23 cellular contexts compared by ENCODE assay signal in the genomic region with DNA sequence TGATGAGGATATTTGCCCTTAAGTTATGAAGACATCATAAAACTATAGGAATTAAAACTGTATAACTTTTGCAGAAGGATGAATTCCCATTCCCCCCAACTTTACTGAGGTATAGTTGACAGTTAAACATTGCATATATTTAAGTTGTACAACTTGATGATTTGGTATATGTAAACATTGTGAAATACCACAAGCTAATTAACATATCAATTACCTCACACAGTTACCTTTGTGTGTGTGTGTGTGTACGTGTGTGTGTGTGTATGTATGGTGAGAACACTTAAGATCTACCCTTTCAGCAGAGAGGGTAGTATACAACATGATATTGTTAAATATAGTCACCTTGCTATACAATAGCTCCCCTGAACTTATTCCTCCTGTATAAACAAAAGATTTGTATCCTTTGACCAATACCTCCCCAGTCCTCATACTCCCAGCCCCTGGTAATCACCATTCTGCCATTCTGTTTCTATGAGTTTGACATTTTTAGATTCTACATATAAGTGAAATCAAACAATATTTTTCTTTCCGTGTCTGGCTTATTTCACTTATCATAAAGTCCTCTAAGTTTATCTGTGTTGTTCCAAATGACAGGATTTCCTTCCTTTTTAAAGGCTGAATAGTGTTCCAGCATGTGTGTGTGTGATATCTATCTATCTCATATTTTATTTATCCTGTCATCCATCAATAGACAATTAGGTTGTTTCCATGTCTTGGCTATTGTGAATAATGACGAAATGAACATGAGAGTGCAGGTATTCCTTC. TPM values are rescaled to one million over a fixed set of nuclear protein-coding genes. Genes with fewer than 3 reads are reported as not detected.
DNase-seq lines count a peak whose midpoint lies in the region; ATAC-seq, FAIRE-seq and TF ChIP-seq lines count a peak whose summit lies in the region.
"Had no signal": no experiment of that assay in that cellular context is flagged by ENCODE, and none has a peak within 500 bp of the region (broad histone marks: within the 10 kb centered on the region; RNA-seq: fewer than 3 reads in every experiment).

No MANE protein-coding gene starts in this region.

- no peaks in the 10 kb centered on the region for H4K20me1 ChIP-seq in endothelial cell of umbilical vein (replicated peaks; ENCODE audit: control insufficient read depth, extremely low read depth, insufficient read depth, low read length)
- H4K20me1 ChIP-seq in GM23248 (ENCODE audit: insufficient read depth), result no peaks in the 10 kb centered on the region
- H4K20me1 ChIP-seq: BLaER1 had no signal

- BruUV-seq in endothelial cell of umbilical vein (replicated peaks; lab: Mats Ljungman, UMichigan), result no TSS peak

- in situ Hi-C loops in GM23248 (cut with MboI), result no loop called here

- ATAC-seq in A549 (no peak), HG03280 (IDR thresholded peaks at IDR 0.05; ENCODE audit: unreplicated experiment) (no peak)
- ATAC-seq: GM12878 had no signal

- TF ChIP-seq CTCF in A549 (IDR thresholded peaks at IDR 0.05) (no peak), bronchial epithelial cell (IDR thresholded peaks at IDR 0.05; ENCODE audit: insufficient read depth, low read length, severe bottlenecking) (no peak), endothelial cell of umbilical vein (IDR thresholded peaks at IDR 0.05; ENCODE audit: extremely low read depth in 1 of 2, insufficient read depth in 1 of 2, low read depth in 1 of 2, low read length in 2 of 2) (no peak), colonic mucosa (IDR thresholded peaks at IDR 0.05) (no peak)

- no peaks in the 10 kb centered on the region for H3K79me2 ChIP-seq in endothelial cell of umbilical vein (ENCODE audit: control insufficient read depth, insufficient read depth, low read length)
- no peaks in the 10 kb centered on the region for H3K79me2 ChIP-seq in GM23248 (ENCODE audit: insufficient read depth)

- dilution Hi-C loops in endothelial cell of umbilical vein (cut with MboI; ENCODE audit: extremely low pct_ligation_motif_present, low sequenced_read_pairs), result no loop called here

- no peak overlapping the region for H3K27ac ChIP-seq in A549
- no peak overlapping the region for H3K27ac ChIP-seq in endothelial cell of umbilical vein (ENCODE audit: insufficient read depth, low read depth, low read length)
- H3K27ac ChIP-seq in GM23248, result no peak overlapping the region
- H3K27ac ChIP-seq in colonic mucosa, result no peak overlapping the region
- H3K27ac ChIP-seq: BLaER1, C4-2B had no signal

- H3K27me3 ChIP-seq in bronchial epithelial cell (ENCODE audit: control insufficient read depth, insufficient read depth, low read length), result no peaks in the 10 kb centered on the region
- no peaks in the 10 kb centered on the region for H3K27me3 ChIP-seq in endothelial cell of umbilical vein (ENCODE audit: control insufficient read depth in 2 of 2, insufficient read depth in 2 of 2, low read length in 2 of 2)
- H3K27me3 ChIP-seq in GM23248 (replicated peaks; ENCODE audit: insufficient read depth), result no peaks in the 10 kb centered on the region
- H3K27me3 ChIP-seq in colonic mucosa, result no peaks in the 10 kb centered on the region
- H3K27me3 ChIP-seq: BLaER1 had no signal

- H3K4me2 ChIP-seq in A549, result no peak overlapping the region
- peak overlapping the region; percentile 32 for H3K4me2 ChIP-seq in endothelial cell of umbilical vein (ENCODE audit: insufficient read depth, low read length)
- no peak overlapping the region for H3K4me2 ChIP-seq in GM23248 (ENCODE audit: unreplicated experiment)
- H3K4me2 ChIP-seq: BLaER1 had no signal

- H3K4me3 ChIP-seq in A549, result no peak overlapping the region
- no peak overlapping the region for H3K4me3 ChIP-seq in bronchial epithelial cell (ENCODE audit: low read depth, low read length)
- H3K4me3 ChIP-seq in endothelial cell of umbilical vein (replicated peaks in 1 of 3; ENCODE audit: insufficient read depth in 1 of 3, low read depth in 1 of 3, low read length in 3 of 3), result no peak overlapping the region
- no peak overlapping the region for H3K4me3 ChIP-seq in GM23248
- H3K4me3 ChIP-seq in colonic mucosa, result no peak overlapping the region
- H3K4me3 ChIP-seq: BLaER1, GM12878, HAP-1 had no signal

- H3F3A ChIP-seq in GM23248 (ENCODE audit: insufficient read depth), result peaks cover 14% of the 10 kb centered on the region

- H3K9ac ChIP-seq in endothelial cell of umbilical vein (replicated peaks; ENCODE audit: extremely low read depth, insufficient read depth, low read length) (no peak overlapping the region), GM23248 (no peak overlapping the region), colonic mucosa (ENCODE audit: low read depth in 2 of 2, low read length in 2 of 2) (no peak overlapping the region)
- H3K9ac ChIP-seq: BLaER1 had no signal

- TF ChIP-seq EP300 in A549 (IDR thresholded peaks at IDR 0.05), result no peak

- H3K9me3 ChIP-seq in A549 (no peaks in the 10 kb centered on the region), endothelial cell of umbilical vein (replicated peaks; ENCODE audit: control insufficient read depth, insufficient read depth, low read length) (no peaks in the 10 kb centered on the region), GM23248 (ENCODE audit: low read depth) (no peaks in the 10 kb centered on the region), colonic mucosa (no peaks in the 10 kb centered on the region)
- H3K9me3 ChIP-seq: BLaER1, HAP-1 had no signal

- no peaks in the 10 kb centered on the region for H3K36me3 ChIP-seq in bronchial epithelial cell (ENCODE audit: control insufficient read depth, insufficient read depth, low read length)
- H3K36me3 ChIP-seq in endothelial cell of umbilical vein (ENCODE audit: control insufficient read depth in 2 of 2, extremely low read depth in 1 of 2, insufficient read depth in 2 of 2, low read length in 2 of 2), result no peaks in the 10 kb centered on the region
- H3K36me3 ChIP-seq in GM23248 (ENCODE audit: low read depth), result no peaks in the 10 kb centered on the region
- H3K36me3 ChIP-seq in colonic mucosa, result no peaks in the 10 kb centered on the region
- H3K36me3 ChIP-seq: BLaER1, HAP-1 had no signal

- POLR2A ChIA-PET in A549 (lab: Yijun Ruan, JAX), result no interaction called here
- POLR2A ChIA-PET in endothelial cell of umbilical vein (lab: Charles Lee), result no interaction called here

- H3K9me2 ChIP-seq in GM23248 (ENCODE audit: insufficient read depth), result no peaks in the 10 kb centered on the region

- intact Hi-C loops in endothelial cell of umbilical vein (cut with micrococcal nuclease) (loop anchor here (10.0 kb wide), 1 partner anchor 95 kb away; no protein-coding TSS in a partner anchor), colonic mucosa (cut with DNase I) (no loop called here)

- TF ChIP-seq POLR2A in A549 (IDR thresholded peaks at IDR 0.05; ENCODE audit: low read length) (no peak), endothelial cell of umbilical vein (IDR thresholded peaks at IDR 0.05; ENCODE audit: low read depth, low read length) (no peak)

- 42% methylated on average over 3 of the region's 3 CpGs for WGBS in A549 (ENCODE audit: missing lambda C conversion rate)
- WGBS in GM23248 (ENCODE audit: low coverage in 1 of 2, low lambda C conversion rate in 2 of 2, missing lambda C conversion rate in 2 of 2), 2 experiments, result 76 to 85% methylated on average over 3 of the region's 3 CpGs

- CTCF ChIA-PET in A549 (lab: Yijun Ruan, JAX), result interaction anchor here (2.8 to 4.1 kb wide), 2 partner anchors 9 to 268 kb away, joined by 17 to 20 read pairs; no protein-coding TSS in a partner anchor
- CTCF ChIA-PET in endothelial cell of umbilical vein (lab: Charles Lee), result interaction anchor here (1.0 kb wide), 1 partner anchor 262 kb away, joined by 3 read pairs; no protein-coding TSS in a partner anchor

- H3K4me1 ChIP-seq in A549 (peaks cover 13% of the 10 kb centered on the region; the same call in 2 of the 3 replicates), endothelial cell of umbilical vein (ENCODE audit: control insufficient read depth, extremely low read depth, insufficient read depth, low read length) (peaks cover 7% of the 10 kb centered on the region), GM23248 (ENCODE audit: insufficient read depth) (peaks cover 28% of the 10 kb centered on the region), colonic mucosa (no peaks in the 10 kb centered on the region)
- H3K4me1 ChIP-seq: BLaER1, HAP-1 had no signal

- DNase-seq in A549 (ENCODE audit: low read depth in 1 of 2, low spot score in 1 of 2) (no peak), bronchial epithelial cell (ENCODE audit: low read depth) (peak; percentile 75), endothelial cell of umbilical vein (ENCODE audit: low read depth, low spot score) (peak; percentile 70), pulmonary artery endothelial cell (ENCODE audit: low read depth, low spot score) (peak; percentile 29), GM23248 (no peak), colonic mucosa (no peak)
- DNase-seq: 8988T; CD4-positive, alpha-beta T cell; CD8-positive, alpha-beta memory T cell; DMS 273 treated with DMSO at 0.1 percent for 48 hours; DMS79; EL; GDM1; GOT3; HFFc6 had no signal

- FAIRE-seq in A549 (lab: Jason Lieb, UNC) (peak; percentile 88), bronchial epithelial cell (lab: Jason Lieb, UNC) (no peak), endothelial cell of umbilical vein (lab: Jason Lieb, UNC) (peak; percentile 48)
- FAIRE-seq: D721Med, GM12878, GM19239, H54 had no signal

- H2AFZ ChIP-seq in endothelial cell of umbilical vein (ENCODE audit: low read depth, low read length) (no peak overlapping the region), GM23248 (no peak overlapping the region)

- no peak for TF ChIP-seq RAD21 in A549 (conservative IDR thresholded peaks at IDR 0.05 in 1 of 2, IDR thresholded peaks at IDR 0.05 in 1 of 2)

- no peaks in the 10 kb centered on the region for H3K9me1 ChIP-seq in endothelial cell of umbilical vein (replicated peaks; ENCODE audit: control insufficient read depth, extremely low read depth, insufficient read depth, low read length)

RNA-seq across cellular contexts. Expression of a gene that starts 48.2 kb away (rescaled TPM):
- polyA plus RNA-seq in A549 (2011; rRNA removed) (88.5 and 117 TPM in 2 replicates), A549 (2017; fragmentation: RNase III; extraction: RNeasy Plus Mini Kit Qiagen cat#74134 plus additional on column Dnase treatment) (112 to 125 TPM (median 119 TPM) in 3 replicates), endothelial cell of umbilical vein (24.0 and 28.3 TPM in 2 replicates), GM23248 (2016; fragmentation: Nextera tagmentation; extraction: Ambion mirVana) (53.4 and 57.4 TPM in 2 replicates)
- polyA plus RNA-seq in A549 (2012; cell fraction: cytosol; rRNA removed), result 86.3 and 86.8 TPM in 2 replicates
- polyA plus RNA-seq in A549 (2012; cell fraction: nucleus; rRNA removed), result 48.5 and 56.0 TPM in 2 replicates
- 17.9 and 22.2 TPM in 2 replicates for polyA minus RNA-seq in A549 (2011; rRNA and poly(A)+ RNA removed)
- total RNA-seq in bronchial epithelial cell (21.5 and 23.4 TPM in 2 replicates), endothelial cell of umbilical vein (42.4 and 45.7 TPM in 2 replicates), pulmonary artery endothelial cell (34.4 and 43.6 TPM in 2 replicates), colonic mucosa (10 to 100 TPM; 44.0 to 48.4 TPM)
- polyA plus RNA-seq in endothelial cell of umbilical vein (2011; cell fraction: cytosol; rRNA removed), result 36.3 and 37.8 TPM in 2 replicates
- 46.5 and 64.6 TPM in 2 replicates for polyA plus RNA-seq in endothelial cell of umbilical vein (2011; cell fraction: nucleus; rRNA removed)
- 36.3 and 56.5 TPM in 2 replicates for polyA plus RNA-seq in endothelial cell of umbilical vein (2012)
- 13.2 and 16.5 TPM in 2 replicates for polyA minus RNA-seq in endothelial cell of umbilical vein
- polyA minus RNA-seq in endothelial cell of umbilical vein (2011; cell fraction: cytosol; rRNA and poly(A)+ RNA removed), result 32.4 TPM
- polyA minus RNA-seq in endothelial cell of umbilical vein (2011; cell fraction: nucleus; rRNA and poly(A)+ RNA removed), result 6.8 and 7.1 TPM in 2 replicates
- total RNA-seq in GM23248 (2014; rRNA removed; shearing (Covaris generic)), result 40.3 and 44.2 TPM in 2 replicates

RNA-seq across cellular contexts. Expression of a gene that starts 56.6 kb away (rescaled TPM):
- polyA plus RNA-seq in A549 (2011; rRNA removed) (341 and 555 TPM in 2 replicates), A549 (2017; fragmentation: RNase III; extraction: RNeasy Plus Mini Kit Qiagen cat#74134 plus additional on column Dnase treatment) (483 to 531 TPM (median 514 TPM) in 3 replicates), endothelial cell of umbilical vein (93.2 and 188 TPM in 2 replicates), GM23248 (2016; fragmentation: Nextera tagmentation; extraction: Ambion mirVana) (327 and 337 TPM in 2 replicates)
- polyA plus RNA-seq in A549 (2012; cell fraction: cytosol; rRNA removed), result 311 and 441 TPM in 2 replicates
- 59.2 and 141 TPM in 2 replicates for polyA plus RNA-seq in A549 (2012; cell fraction: nucleus; rRNA removed)
- 19.5 and 24.2 TPM in 2 replicates for polyA minus RNA-seq in A549 (2011; rRNA and poly(A)+ RNA removed)
- total RNA-seq in bronchial epithelial cell (182 and 210 TPM in 2 replicates), endothelial cell of umbilical vein (310 and 326 TPM in 2 replicates), pulmonary artery endothelial cell (234 and 237 TPM in 2 replicates), colonic mucosa (100 to 1,000 TPM; 123 to 231 TPM)
- polyA plus RNA-seq in endothelial cell of umbilical vein (2011; cell fraction: cytosol; rRNA removed), result 212 and 259 TPM in 2 replicates
- 83.7 and 105 TPM in 2 replicates for polyA plus RNA-seq in endothelial cell of umbilical vein (2011; cell fraction: nucleus; rRNA removed)
- 406 and 423 TPM in 2 replicates for polyA plus RNA-seq in endothelial cell of umbilical vein (2012)
- polyA minus RNA-seq in endothelial cell of umbilical vein, result 29.7 and 37.1 TPM in 2 replicates
- polyA minus RNA-seq in endothelial cell of umbilical vein (2011; cell fraction: cytosol; rRNA and poly(A)+ RNA removed), result 29.9 TPM
- 14.4 and 22.3 TPM in 2 replicates for polyA minus RNA-seq in endothelial cell of umbilical vein (2011; cell fraction: nucleus; rRNA and poly(A)+ RNA removed)
- 108 and 144 TPM in 2 replicates for total RNA-seq in GM23248 (2014; rRNA removed; shearing (Covaris generic))

Comparison
In these comparisons a context has a peak if more than half of its experiments do, and no peak if none do; other contexts are left out.
1. DNase-seq: peak in bronchial epithelial cell (single experiment), endothelial cell of umbilical vein (single experiment) and pulmonary artery endothelial cell (single experiment); none in A549 (0 of 2), GM23248 (single experiment) and colonic mucosa (single experiment).